ENCODE assay signal across 8 cellular contexts in genomic region chr22:37608477-37609239, GRCh38. TPM values are rescaled to one million over a fixed set of nuclear protein-coding genes. Genes with fewer than 3 reads are reported as not detected.
DNase-seq lines count a peak whose midpoint lies in the region; ATAC-seq and TF ChIP-seq lines count a peak whose summit lies in the region.

Gene GGA1 (plus strand): TSS chr22:37608834. CDS start chr22:37608861, 27 bp downstream.

- peaks cover 12% of the 10 kb centered on the region for H3K4me1 ChIP-seq in IMR-90 (ENCODE audit: control insufficient read depth, insufficient read depth, low read length)
- H3K4me1 ChIP-seq in OCI-LY7 (ENCODE audit: insufficient read depth, low read length, poor library complexity, severe bottlenecking): peaks cover 40% of the 10 kb centered on the region

- DNase-seq in DMS 273 (lab: John Stamatoyannopoulos, UW; ENCODE audit: unreplicated experiment) (peak; percentile 98), IMR-90 (peak; percentile 97), OCI-LY7 (ENCODE audit: low spot score) (peak; percentile 99), activated T-cell treated with anti-CD3 and anti-CD28 coated beads for 1 hour (ENCODE audit: low read depth) (peak; percentile 94), endothelial cell (ENCODE audit: low spot score) (peak; percentile 94), midbrain (lab: John Stamatoyannopoulos, UW) (peak; percentile 99)
- peak; percentile 94 for DNase-seq in stimulated activated CD8-positive, alpha-beta memory T cell treated with anti-CD3 and anti-CD28 coated beads, Interleukin-15, amount 100 ng/mL, for 48 hours (ENCODE audit: low read depth in 2 of 2)

- H4K5ac ChIP-seq in IMR-90 (ENCODE audit: low read depth, low read length): peak within 1 kb of the TSS; percentile 58

- peak within 1 kb of the TSS; percentile 92 for H2BK5ac ChIP-seq in IMR-90 (ENCODE audit: low read depth, low read length, poor library complexity, severe bottlenecking)

- H3K4me3 ChIP-seq in IMR-90 (ENCODE audit: insufficient read depth, low read depth, low read length) (peak within 1 kb of the TSS; percentile 56), OCI-LY7 (ENCODE audit: low read depth, low read length, poor library complexity, severe bottlenecking) (peak within 1 kb of the TSS; percentile 77)

- peak within 1 kb of the TSS; percentile 62 for H3K18ac ChIP-seq in IMR-90 (ENCODE audit: low read depth, low read length)

- peak within 1 kb of the TSS; percentile 95 for H2BK120ac ChIP-seq in IMR-90 (ENCODE audit: low read depth, low read length)

- POLR2A ChIA-PET in IMR-90 (lab: Charles Lee; ENCODE audit: unreplicated experiment): interaction anchor here (0.5 to 1.0 kb wide), 5 partner anchors 25 to 68 kb away, joined by 3 to 6 read pairs (median 3); partner anchors contain the start of gene LGALS2
- POLR2A ChIA-PET in OCI-LY7 (lab: Charles Lee): interaction anchor here (0.7 to 3.3 kb wide), 12 partner anchors 8 to 356 kb away, joined by 3 to 25 read pairs (median 4); partner anchors contain the start of genes NOL12 and PDXP

- CTCF ChIA-PET in IMR-90 (lab: Yijun Ruan, JAX): interaction anchor here (0.6 to 2.6 kb wide), 2 partner anchors 16 to 39 kb away, joined by 3 to 18 read pairs; no protein-coding TSS in a partner anchor
- CTCF ChIA-PET in OCI-LY7 (lab: Charles Lee; ENCODE audit: unreplicated experiment): interaction anchor here (0.6 to 1.1 kb wide), 6 partner anchors 10 to 409 kb away, joined by 3 to 5 read pairs (median 4); no protein-coding TSS in a partner anchor

- H3K27me3 Mint-ChIP-seq in endothelial cell (ENCODE audit: unreplicated experiment): peaks cover 8% of the 10 kb centered on the region

- peak within 1 kb of the TSS; percentile 63; the same call in 1 of the 3 replicates for H2BK15ac ChIP-seq in IMR-90 (ENCODE audit: low read depth, low read length)

- H3K27ac ChIP-seq in IMR-90 (ENCODE audit: insufficient read depth, low read length) (peak within 1 kb of the TSS; percentile 96), OCI-LY7 (ENCODE audit: low read depth, low read length, poor library complexity, severe bottlenecking) (peak within 1 kb of the TSS; percentile 90)

- H3K27me3 ChIP-seq in IMR-90 (ENCODE audit: control insufficient read depth, insufficient read depth, low read length): peaks cover 7% of the 10 kb centered on the region

- peak within 1 kb of the TSS; percentile 94 for H3K23ac ChIP-seq in IMR-90 (ENCODE audit: low read depth, low read length)

- H3K4me2 ChIP-seq in IMR-90 (ENCODE audit: low read depth, low read length): peak within 1 kb of the TSS; percentile 96
- peak within 1 kb of the TSS; percentile 94 for H3K4me2 ChIP-seq in OCI-LY7 (ENCODE audit: low read length)

- H4K8ac ChIP-seq in IMR-90 (ENCODE audit: low read depth in 2 of 2, low read length in 2 of 2): peak within 1 kb of the TSS; percentile 75 to 97

- peak within 1 kb of the TSS; percentile 82 for H3K56ac ChIP-seq in IMR-90 (ENCODE audit: extremely low read depth, insufficient read depth, low read length)

- H3K9me3 Mint-ChIP-seq in endothelial cell (ENCODE audit: unreplicated experiment): no peaks in the 10 kb centered on the region

- H2AFZ ChIP-seq in IMR-90 (replicated peaks; ENCODE audit: low read length, poor library complexity) (peak within 1 kb of the TSS; percentile 99), OCI-LY7 (ENCODE audit: low read length) (peak within 1 kb of the TSS; percentile 94)

- 0% methylated on average over 11 of the region's 82 CpGs; no CpG with 5 or more reads in 1 of the 2 experiments for WGBS in IMR-90 (ENCODE audit: extremely low coverage in 2 of 2, insufficient read length in 1 of 2), 2 experiments

- H2BK20ac ChIP-seq in IMR-90 (ENCODE audit: low read depth, low read length): peak within 1 kb of the TSS; percentile 69; the same call in 1 of the 2 replicates

- TF ChIP-seq CTCF in IMR-90 (conservative IDR thresholded peaks at IDR 0.05; ENCODE audit: low read depth, low read length) (0 out of 2 replicates have a peak, but pooled peaks have one; percentile 5), OCI-LY7 (conservative IDR thresholded peaks at IDR 0.05; ENCODE audit: low read length) (no peak), endothelial cell (IDR thresholded peaks at IDR 0.05; ENCODE audit: unreplicated experiment) (peak; percentile 11)

- no TSS peak for BruUV-seq in IMR-90 (replicated peaks; lab: Mats Ljungman, UMichigan)
- no TSS peak for BruUV-seq in OCI-LY7 (replicated peaks; lab: Mats Ljungman, UMichigan)

- H3K14ac ChIP-seq in IMR-90 (replicated peaks; ENCODE audit: low read depth, low read length): peak within 1 kb of the TSS; percentile 92

- H3K9me3 ChIP-seq in IMR-90 (ENCODE audit: control insufficient read depth, insufficient read depth, low read length): no peaks in the 10 kb centered on the region
- no peaks in the 10 kb centered on the region for H3K9me3 ChIP-seq in OCI-LY7 (ENCODE audit: low read length)

- peak within 1 kb of the TSS; percentile 95 for H3K4ac ChIP-seq in IMR-90 (ENCODE audit: low read depth, low read length)

- peaks cover 32% of the 10 kb centered on the region for H3K79me2 ChIP-seq in OCI-LY7 (ENCODE audit: insufficient read depth, low read depth, low read length)

- ATAC-seq in GM21528 (IDR thresholded peaks at IDR 0.05; ENCODE audit: low FRiP score, unreplicated experiment) (peak; percentile 65), IMR-90 (ENCODE audit: low read depth) (peak; percentile 91)

- peak within 1 kb of the TSS; percentile 95 for H4K91ac ChIP-seq in IMR-90 (ENCODE audit: insufficient read depth, low read depth, low read length)

- no peaks in the 10 kb centered on the region for H3K36me3 ChIP-seq in IMR-90 (ENCODE audit: control insufficient read depth, insufficient read depth, low read length)
- H3K36me3 ChIP-seq in OCI-LY7 (ENCODE audit: insufficient read depth, low read length): peaks cover 26% of the 10 kb centered on the region

- H3K79me1 ChIP-seq in IMR-90 (ENCODE audit: low read depth in 1 of 2, low read length in 2 of 2): peaks cover 22 to 44% of the 10 kb centered on the region in 2 experiments

- peak within 1 kb of the TSS; percentile 99 for H2AK9ac ChIP-seq in IMR-90 (replicated peaks; ENCODE audit: low read depth, low read length, poor library complexity)

- peak; percentile 78 for TF ChIP-seq POLR2A in IMR-90 (IDR thresholded peaks at IDR 0.05; ENCODE audit: low read depth, low read length)

- H4K20me1 ChIP-seq in IMR-90 (ENCODE audit: insufficient read depth, low read length) (0 out of 2 replicates have a peak, but pooled peaks cover 3% of the 10 kb centered on the region), OCI-LY7 (ENCODE audit: insufficient read depth, low read length) (no peaks in the 10 kb centered on the region)

- H2AK5ac ChIP-seq in IMR-90 (ENCODE audit: low read depth, low read length): peak within 1 kb of the TSS; percentile 79

- dilution Hi-C loops in IMR-90 (cut with HindIII; ENCODE audit: low sequenced_read_pairs, unreplicated experiment): no loop called here

- no peaks in the 10 kb centered on the region for H3K36me3 Mint-ChIP-seq in endothelial cell (ENCODE audit: low read depth, unreplicated experiment)

- no peaks in the 10 kb centered on the region for H3K9me2 ChIP-seq in OCI-LY7 (ENCODE audit: insufficient read depth, low read length)

- peaks cover 14% of the 10 kb centered on the region for H3K4me1 Mint-ChIP-seq in endothelial cell (ENCODE audit: unreplicated experiment)

- peak within 1 kb of the TSS; percentile 94 for H3K4me3 Mint-ChIP-seq in endothelial cell (ENCODE audit: unreplicated experiment)

- peak within 1 kb of the TSS; percentile 96 for H3K27ac Mint-ChIP-seq in endothelial cell (ENCODE audit: unreplicated experiment)

- in situ Hi-C loops in IMR-90 (cut with MboI; ENCODE audit: low sequenced_read_pairs): no loop called here

- peak within 1 kb of the TSS; percentile 80 for H3K9ac ChIP-seq in IMR-90 (ENCODE audit: low read depth, low read length)

- intact Hi-C loops in IMR-90 (cut with micrococcal nuclease) (loop anchor here (5.0 kb wide), 1 partner anchor 61 kb away; no protein-coding TSS in a partner anchor), OCI-LY7 (cut with micrococcal nuclease; ENCODE audit: unreplicated experiment) (loop anchor here (5.0 kb wide), 2 partner anchors 34 to 69 kb away; partner anchors contain the start of gene LGALS1)

- H3K9me1 ChIP-seq in IMR-90 (ENCODE audit: insufficient read depth, low read length): peaks cover 5% of the 10 kb centered on the region

- TF ChIP-seq RAD21 in IMR-90 (IDR thresholded peaks at IDR 0.05; ENCODE audit: low read length): no peak

TF ChIP-seq in IMR-90, 13 proteins besides CTCF, POLR2A, EP300 and RAD21 (continues in another document):
- TF ChIP-seq RFX5 (IDR thresholded peaks at IDR 0.05; ENCODE audit: low read depth, low read length) (no peak), RCOR1 (IDR thresholded peaks at IDR 0.05; ENCODE audit: insufficient replicate concordance, low read length) (no peak), BHLHE40 (IDR thresholded peaks at IDR 0.05; ENCODE audit: low read depth, low read length) (no peak), MXI1 (IDR thresholded peaks at IDR 0.05; ENCODE audit: borderline replicate concordance, low read depth, low read length) (peak; percentile 81), MAZ (IDR thresholded peaks at IDR 0.05; ENCODE audit: borderline replicate concordance, low read depth, low read length) (no peak; the same call in 1 of the 2 replicates), USF2 (IDR thresholded peaks at IDR 0.05; ENCODE audit: low read depth, low read length) (0 out of 2 replicates have a peak, but pooled peaks have one; percentile 2), FOS (IDR thresholded peaks at IDR 0.05; ENCODE audit: low read depth, low read length) (0 out of 2 replicates have a peak, but pooled peaks have one; percentile 3), SMC3 (IDR thresholded peaks at IDR 0.05; ENCODE audit: low read depth, low read length) (no peak), CEBPB (IDR thresholded peaks at IDR 0.05; ENCODE audit: low read depth, low read length) (no peak), NFE2L2 (IDR thresholded peaks at IDR 0.05; ENCODE audit: low read depth, low read length) (peak; percentile 3; the same call in 1 of the 2 replicates), CHD1 (IDR thresholded peaks at IDR 0.05; ENCODE audit: low read depth, low read length) (no peak)

RNA-seq across cellular contexts. Expression of gene GGA1, which starts in this region (rescaled TPM):
- total RNA-seq in IMR-90 (2012; rRNA removed) (17.2 and 19.7 TPM in 2 replicates), OCI-LY7 (2022) (167 and 172 TPM in 2 replicates), endothelial cell (ENCODE audit: unreplicated experiment) (63.6 TPM)
- polyA plus RNA-seq in IMR-90 (2012; rRNA removed): 48.5 and 50.4 TPM in 2 replicates
- 17.9 and 26.5 TPM in 2 replicates for polyA plus RNA-seq in IMR-90 (2012; cell fraction: cytosol; rRNA removed)
- polyA plus RNA-seq in IMR-90 (2012; cell fraction: nucleus; rRNA removed; ENCODE audit: low replicate concordance): 243 and 309 TPM in 2 replicates
- total RNA-seq in OCI-LY7 (2014; rRNA removed; shearing (Covaris generic)): 119 and 127 TPM in 2 replicates

Comparison
In these comparisons a context has a peak if more than half of its experiments do, and no peak if none do; other contexts are left out.
1. Peak in every context shown above with its lines: DNase-seq, ATAC-seq, H3K4me3 ChIP-seq and H3K27ac ChIP-seq.